Comparison of ENCODE assay signal across 8 cellular contexts in the genomic region with DNA sequence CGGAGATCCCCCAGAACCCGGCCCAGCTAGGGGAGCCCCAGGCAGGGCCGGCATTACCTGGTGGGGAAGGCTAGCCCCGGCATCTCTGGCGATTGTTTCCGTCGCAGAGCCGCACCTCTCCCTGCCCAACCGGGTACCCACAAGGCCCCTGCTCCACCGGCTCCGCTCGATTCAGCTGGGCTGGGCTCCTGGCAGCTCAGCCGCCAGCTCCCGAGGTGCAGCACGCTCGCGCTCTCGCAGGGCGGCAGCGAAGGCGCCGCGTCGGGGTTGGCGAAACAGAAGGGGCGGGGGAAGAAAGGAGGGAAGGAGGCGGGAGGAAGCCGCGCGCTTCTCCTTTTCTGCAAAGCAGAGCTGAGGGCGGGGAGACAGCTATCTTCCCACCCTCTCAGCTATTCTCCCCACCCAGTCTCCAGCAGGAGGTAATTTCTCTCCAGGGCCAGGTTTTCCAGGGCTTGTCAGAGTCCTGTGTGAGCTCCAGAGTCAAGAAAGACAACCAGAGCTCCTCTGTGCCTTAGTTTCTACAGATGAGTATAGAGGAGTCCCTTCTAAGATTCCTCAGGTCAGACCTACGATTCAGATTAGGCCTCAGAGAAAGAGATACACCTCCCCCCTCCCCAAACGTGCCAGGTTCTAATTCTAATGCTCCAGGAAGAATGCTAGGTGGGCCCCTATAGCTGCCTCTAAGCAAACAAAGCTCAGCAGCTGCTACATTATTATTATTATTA.
DNase-seq lines count a peak whose midpoint lies in the region; ATAC-seq and TF ChIP-seq lines count a peak whose summit lies in the region.

No MANE protein-coding gene starts in this region.

- TF ChIP-seq CTCF in cardiac muscle cell (IDR thresholded peaks at IDR 0.05; ENCODE audit: low read depth, low read length) (no peak), parathyroid adenoma (IDR thresholded peaks at IDR 0.05) (no peak), tibial artery (IDR thresholded peaks at IDR 0.05) (no peak)

- H3K27ac ChIP-seq in cardiac muscle cell (no peak overlapping the region), parathyroid adenoma (no peak overlapping the region), tibial artery (peak overlapping the region; percentile 82)

- no peak overlapping the region for H3K9ac ChIP-seq in parathyroid adenoma

- H3K36me3 ChIP-seq in cardiac muscle cell = no peaks in the 10 kb centered on the region
- no peaks in the 10 kb centered on the region for H3K36me3 ChIP-seq in parathyroid adenoma (ENCODE audit: control insufficient read depth, insufficient read depth, low read length)
- H3K36me3 ChIP-seq in tibial artery = no peaks in the 10 kb centered on the region

- H3K4me2 ChIP-seq in parathyroid adenoma (ENCODE audit: low read length) = peak overlapping the region; percentile 63

- no peaks in the 10 kb centered on the region for H3K27me3 Mint-ChIP-seq in activated naive CD8-positive, alpha-beta T cell treated with anti-CD3 and anti-CD28 coated beads for 36 hours

- H3K9me3 Mint-ChIP-seq in activated naive CD8-positive, alpha-beta T cell treated with anti-CD3 and anti-CD28 coated beads for 36 hours = no peaks in the 10 kb centered on the region

- H3K9me3 ChIP-seq in cardiac muscle cell (ENCODE audit: low read depth) = no peaks in the 10 kb centered on the region
- H3K9me3 ChIP-seq in parathyroid adenoma (ENCODE audit: control insufficient read depth, low read length) = no peaks in the 10 kb centered on the region
- no peaks in the 10 kb centered on the region for H3K9me3 ChIP-seq in tibial artery

- peaks cover 38% of the 10 kb centered on the region for H3K4me1 Mint-ChIP-seq in activated naive CD8-positive, alpha-beta T cell treated with anti-CD3 and anti-CD28 coated beads for 36 hours

- ATAC-seq in GM19468 (IDR thresholded peaks at IDR 0.05; ENCODE audit: extremely low read depth, unreplicated experiment) = peak; percentile 77

- intact Hi-C loops in tibial artery (cut with DNase I; ENCODE audit: low total_unique reads) = no loop called here

- H3K27me3 ChIP-seq in cardiac muscle cell (no peaks in the 10 kb centered on the region), parathyroid adenoma (ENCODE audit: control insufficient read depth, insufficient read depth, low read length) (no peaks in the 10 kb centered on the region), tibial artery (no peaks in the 10 kb centered on the region)

- peaks cover 6% of the 10 kb centered on the region for H3K36me3 Mint-ChIP-seq in activated naive CD8-positive, alpha-beta T cell treated with anti-CD3 and anti-CD28 coated beads for 36 hours

- H3K4me1 ChIP-seq in cardiac muscle cell (ENCODE audit: low read depth) (no peaks in the 10 kb centered on the region), parathyroid adenoma (no peaks in the 10 kb centered on the region), tibial artery (peaks cover 0 to 25% (median 15%) of the 10 kb centered on the region in 4 donors)

- peak overlapping the region; percentile 24 for H3K4me3 ChIP-seq in cardiac muscle cell
- peak overlapping the region; percentile 27 for H3K4me3 ChIP-seq in parathyroid adenoma (ENCODE audit: low read depth, low read length)
- peak overlapping the region; percentile 59 to 72 for H3K4me3 ChIP-seq in tibial artery

- H3K4me3 Mint-ChIP-seq in activated naive CD8-positive, alpha-beta T cell treated with anti-CD3 and anti-CD28 coated beads for 36 hours = peak overlapping the region; percentile 89

- peak overlapping the region; percentile 82 for H3K27ac Mint-ChIP-seq in activated naive CD8-positive, alpha-beta T cell treated with anti-CD3 and anti-CD28 coated beads for 36 hours

- H3K79me2 ChIP-seq in parathyroid adenoma = no peaks in the 10 kb centered on the region

- DNase-seq in COR-L47 (lab: John Stamatoyannopoulos, UW) (peak; percentile 79), HS-5 (ENCODE audit: low read depth) (peak; percentile 60), SKM-1 (lab: John Stamatoyannopoulos, UW; ENCODE audit: unreplicated experiment) (peak; percentile 73), cardiac muscle cell (ENCODE audit: low read depth in 1 of 2, low spot score in 1 of 2) (peak; percentile 86 to 91), tibial artery (peak; percentile 84 to 92)
- DNase-seq in activated naive CD8-positive, alpha-beta T cell treated with anti-CD3 and anti-CD28 coated beads for 36 hours = peak; percentile 84

- H2AFZ ChIP-seq in parathyroid adenoma = peak overlapping the region; percentile 73

Comparison
In these comparisons a context has a peak if more than half of its experiments do, and no peak if none do; other contexts are left out.
1. H3K27ac ChIP-seq: peak in tibial artery (2 of 2); none in cardiac muscle cell (single experiment) and parathyroid adenoma (single experiment).
2. Peak in every context shown above with its lines, with median percentiles within 50 percentile points of each other: DNase-seq and H3K4me3 ChIP-seq.